Comparison of ENCODE assay signal across 17 cellular contexts in the genomic region with DNA sequence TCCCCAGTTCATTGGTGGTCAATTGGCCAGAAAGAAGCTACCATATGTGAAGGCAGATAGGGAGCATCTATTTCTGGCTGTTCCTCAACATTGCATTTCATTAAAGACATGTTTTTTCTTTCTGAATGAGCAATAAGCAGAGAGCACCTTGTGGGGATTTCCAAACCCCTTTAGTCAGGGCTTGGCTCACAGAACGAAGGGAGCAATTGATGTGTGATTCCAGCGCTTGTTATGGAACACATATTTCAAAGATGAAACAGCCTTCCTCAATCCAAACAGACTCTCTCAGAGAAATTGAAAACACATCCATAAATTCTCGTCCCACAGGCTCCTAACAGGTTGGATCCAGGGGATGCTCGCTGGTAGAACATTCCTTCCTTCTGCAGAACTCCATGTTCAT.
DNase-seq lines count a peak whose midpoint lies in the region; ATAC-seq, FAIRE-seq and TF ChIP-seq lines count a peak whose summit lies in the region.
"Had no signal": no experiment of that assay in that cellular context is flagged by ENCODE, and none has a peak within 500 bp of the region (broad histone marks: within the 10 kb centered on the region; RNA-seq: fewer than 3 reads in every experiment).

No MANE protein-coding gene starts in this region.

- H3K36me3 ChIP-seq in bronchial epithelial cell (ENCODE audit: control insufficient read depth, insufficient read depth, low read length) (no peaks in the 10 kb centered on the region), muscle layer of colon (ENCODE audit: insufficient read depth, low read length) (no peaks in the 10 kb centered on the region)
- H3K36me3 ChIP-seq: heart left ventricle, neutrophil, Peyer's patch had no signal

- H3K27me3 Mint-ChIP-seq in T-helper 2 cell treated with Interferon-gamma antibody and Interleukin-4, amounts not matched to agents 5 μg/mL and 100 μg/mL, for 36 hours (ENCODE audit: low read depth), result no peaks in the 10 kb centered on the region
- H3K27me3 Mint-ChIP-seq: CD4-positive, alpha-beta memory T cell had no signal

- DNase-seq in AG10803 (ENCODE audit: low read depth), result peak; percentile 80
- DNase-seq in bronchial epithelial cell (ENCODE audit: low read depth), result peak; percentile 64
- DNase-seq in T-helper 2 cell treated with Interferon-gamma antibody and Interleukin-4, amounts not matched to agents 5 μg/mL and 100 μg/mL, for 36 hours (ENCODE audit: low spot score), result no peak
- DNase-seq: activated CD8-positive, alpha-beta T cell treated with anti-CD3 and anti-CD28 coated beads, Interleukin-2, amount 10 ng/mL, durations not matched to agents 7 days and 5 days; activated naive CD4-positive, alpha-beta T cell; CD4-positive, alpha-beta memory T cell; heart left ventricle; Peyer's patch had no signal

- H3K4me1 ChIP-seq in muscle layer of colon (ENCODE audit: insufficient read depth, low read length), result peaks cover 23% of the 10 kb centered on the region
- H3K4me1 ChIP-seq: Peyer's patch had no signal

- H3K27ac Mint-ChIP-seq in T-helper 2 cell treated with Interferon-gamma antibody and Interleukin-4, amounts not matched to agents 5 μg/mL and 100 μg/mL, for 36 hours, result no peak overlapping the region
- H3K27ac Mint-ChIP-seq: activated CD8-positive, alpha-beta T cell treated with anti-CD3 and anti-CD28 coated beads, Interleukin-2, amount 10 ng/mL, durations not matched to agents 7 days and 5 days; CD4-positive, alpha-beta memory T cell; stimulated activated effector memory CD8-positive, alpha-beta T cell treated with anti-CD3 and anti-CD28 coated beads, Interleukin-12 subunit alpha, Interleukin-12 subunit beta, amount 100 ng/mL, for 72 hours had no signal

- H3K4me3 ChIP-seq in AG10803 (ENCODE audit: low read length) (no peak overlapping the region), bronchial epithelial cell (ENCODE audit: low read depth, low read length) (no peak overlapping the region), muscle layer of colon (ENCODE audit: low read depth in 1 of 2, low read length in 2 of 2) (no peak overlapping the region)
- H3K4me3 ChIP-seq: heart left ventricle, Peyer's patch had no signal

- no peak overlapping the region for H3K9ac ChIP-seq in muscle layer of colon (ENCODE audit: low read length)
- H3K9ac ChIP-seq: KMS-11 had no signal

- FAIRE-seq in bronchial epithelial cell (lab: Jason Lieb, UNC), result peak; percentile 43

- H3K9me3 Mint-ChIP-seq in T-helper 2 cell treated with Interferon-gamma antibody and Interleukin-4, amounts not matched to agents 5 μg/mL and 100 μg/mL, for 36 hours, result no peaks in the 10 kb centered on the region
- H3K9me3 Mint-ChIP-seq: stimulated activated effector memory CD8-positive, alpha-beta T cell treated with anti-CD3 and anti-CD28 coated beads, Interleukin-12 subunit alpha, Interleukin-12 subunit beta, amount 100 ng/mL, for 72 hours had no signal

- H3K27ac ChIP-seq in muscle layer of colon (ENCODE audit: low read depth, low read length), result peak overlapping the region; percentile 55
- H3K27ac ChIP-seq: KMS-11, neutrophil, Peyer's patch had no signal

- H3K4me3 Mint-ChIP-seq in T-helper 2 cell treated with Interferon-gamma antibody and Interleukin-4, amounts not matched to agents 5 μg/mL and 100 μg/mL, for 36 hours, result no peak overlapping the region
- H3K4me3 Mint-ChIP-seq: activated CD8-positive, alpha-beta T cell treated with anti-CD3 and anti-CD28 coated beads, Interleukin-2, amount 10 ng/mL, durations not matched to agents 7 days and 5 days; CD4-positive, alpha-beta memory T cell; stimulated activated effector memory CD8-positive, alpha-beta T cell treated with anti-CD3 and anti-CD28 coated beads, Interleukin-12 subunit alpha, Interleukin-12 subunit beta, amount 100 ng/mL, for 72 hours had no signal

- H3K4me1 Mint-ChIP-seq in T-helper 2 cell treated with Interferon-gamma antibody and Interleukin-4, amounts not matched to agents 5 μg/mL and 100 μg/mL, for 36 hours (ENCODE audit: low read depth), result no peaks in the 10 kb centered on the region
- H3K4me1 Mint-ChIP-seq: CD4-positive, alpha-beta memory T cell; stimulated activated effector memory CD8-positive, alpha-beta T cell treated with anti-CD3 and anti-CD28 coated beads, Interleukin-12 subunit alpha, Interleukin-12 subunit beta, amount 100 ng/mL, for 72 hours had no signal

- no peaks in the 10 kb centered on the region for H3K36me3 Mint-ChIP-seq in T-helper 2 cell treated with Interferon-gamma antibody and Interleukin-4, amounts not matched to agents 5 μg/mL and 100 μg/mL, for 36 hours (ENCODE audit: low read depth)
- H3K36me3 Mint-ChIP-seq: CD4-positive, alpha-beta memory T cell; stimulated activated effector memory CD8-positive, alpha-beta T cell treated with anti-CD3 and anti-CD28 coated beads, Interleukin-12 subunit alpha, Interleukin-12 subunit beta, amount 100 ng/mL, for 72 hours had no signal

- H3K27me3 ChIP-seq in bronchial epithelial cell (ENCODE audit: control insufficient read depth, insufficient read depth, low read length) (no peaks in the 10 kb centered on the region), muscle layer of colon (ENCODE audit: control insufficient read depth in 1 of 2, insufficient read depth in 2 of 2, low read length in 2 of 2) (no peaks in the 10 kb centered on the region)
- H3K27me3 ChIP-seq: neutrophil, Peyer's patch had no signal

- peak; percentile 51 for ATAC-seq in HG03378 (IDR thresholded peaks at IDR 0.05; ENCODE audit: unreplicated experiment)
- ATAC-seq in HG03045 (IDR thresholded peaks at IDR 0.05; ENCODE audit: unreplicated experiment), result no peak
- no peak for ATAC-seq in GM18909 (IDR thresholded peaks at IDR 0.05; ENCODE audit: poor library complexity, unreplicated experiment)
- no peak for ATAC-seq in GM21526 (IDR thresholded peaks at IDR 0.05; ENCODE audit: low FRiP score, unreplicated experiment)
- ATAC-seq: activated CD8-positive, alpha-beta T cell treated with anti-CD3 and anti-CD28 coated beads, Interleukin-2, amount 10 ng/mL, durations not matched to agents 7 days and 5 days; HCT116; stimulated activated effector memory CD8-positive, alpha-beta T cell treated with anti-CD3 and anti-CD28 coated beads, Interleukin-12 subunit alpha, Interleukin-12 subunit beta, amount 100 ng/mL, for 72 hours had no signal

- TF ChIP-seq CTCF in AG10803 (conservative IDR thresholded peaks at IDR 0.05; ENCODE audit: low read length) (no peak), bronchial epithelial cell (IDR thresholded peaks at IDR 0.05; ENCODE audit: insufficient read depth, low read length, severe bottlenecking) (no peak)

- no peaks in the 10 kb centered on the region for H3K9me3 ChIP-seq in muscle layer of colon (ENCODE audit: low read length)
- H3K9me3 ChIP-seq: heart left ventricle, neutrophil, Peyer's patch had no signal
